8 cellular contexts compared by ENCODE assay signal in genomic region chr19:42132030-42132628, GRCh38. TPM values are rescaled to one million over a fixed set of nuclear protein-coding genes. Genes with fewer than 3 reads are reported as not detected.
DNase-seq lines count a peak whose midpoint lies in the region; ATAC-seq and TF ChIP-seq lines count a peak whose summit lies in the region.

POU2F2 (minus strand) TSS chr19:42132446; CDS start chr19:42132411, 35 bp downstream.

- peak within 1 kb of the TSS in 2 of 4 donors; percentile 17 to 31 for H3K4me3 ChIP-seq in transverse colon

- H3K36me3 ChIP-seq in transverse colon = no peaks in the 10 kb centered on the region

- H3K4me3 Mint-ChIP-seq in IgD-negative memory B cell (peak within 1 kb of the TSS; percentile 84 to 99 (median 95)), osteocyte (ENCODE audit: unreplicated experiment) (peak within 1 kb of the TSS; percentile 50), mesothelial cell of epicardium (no peak within 1 kb of the TSS)
- peak within 1 kb of the TSS; percentile 86 for H3K4me3 Mint-ChIP-seq in activated CD8-positive, alpha-beta T cell treated with anti-CD3 and anti-CD28 coated beads, Interleukin-2, amount 10 ng/mL, durations not matched to agents 7 days and 5 days

- peaks cover 20% of the 10 kb centered on the region for H3K27me3 ChIP-seq in transverse colon

- H3K27ac Mint-ChIP-seq in IgD-negative memory B cell (peak within 1 kb of the TSS; percentile 90 to 98 (median 97)), osteocyte (ENCODE audit: unreplicated experiment) (no peak within 1 kb of the TSS), mesothelial cell of epicardium (no peak within 1 kb of the TSS)
- peak within 1 kb of the TSS; percentile 65 for H3K27ac Mint-ChIP-seq in activated CD8-positive, alpha-beta T cell treated with anti-CD3 and anti-CD28 coated beads, Interleukin-2, amount 10 ng/mL, durations not matched to agents 7 days and 5 days

- H3K9me3 ChIP-seq in transverse colon = no peaks in the 10 kb centered on the region

- no peak for TF ChIP-seq POLR2A in transverse colon (IDR thresholded peaks at IDR 0.05)

- peaks cover 8% of the 10 kb centered on the region for H3K36me3 Mint-ChIP-seq in IgD-negative memory B cell
- H3K36me3 Mint-ChIP-seq in activated CD8-positive, alpha-beta T cell treated with anti-CD3 and anti-CD28 coated beads, Interleukin-2, amount 10 ng/mL, durations not matched to agents 7 days and 5 days (ENCODE audit: low read depth) = no peaks in the 10 kb centered on the region
- H3K36me3 Mint-ChIP-seq in osteocyte (ENCODE audit: unreplicated experiment) = no peaks in the 10 kb centered on the region
- H3K36me3 Mint-ChIP-seq in mesothelial cell of epicardium = no peaks in the 10 kb centered on the region

- peak within 1 kb of the TSS; percentile 86 for H3K27ac ChIP-seq in epithelial cell of prostate
- peak within 1 kb of the TSS; percentile 24 to 32 (median 29) for H3K27ac ChIP-seq in transverse colon

- in situ Hi-C loops in transverse colon (cut with MboI; ENCODE audit: low pct_ligation_motif_present in 1 of 4, low pct_unique_long_range_greater_than_20kb in 1 of 4, low sequenced_read_pairs in 3 of 4) = loop anchor here in 2 of 4 donors (10.0 kb wide), 3 partner anchors 53 to 193 kb away; partner anchors contain the start of gene MEGF8 (in 1 of the 2)

- no peak for TF ChIP-seq CTCF in osteocyte (IDR thresholded peaks at IDR 0.05)
- TF ChIP-seq CTCF in transverse colon (IDR thresholded peaks at IDR 0.05) = no peak
- TF ChIP-seq CTCF in mesothelial cell of epicardium (IDR thresholded peaks at IDR 0.05; ENCODE audit: unreplicated experiment) = no peak

- H3K4me1 ChIP-seq in transverse colon = peaks cover 0 to 18% (median 14%) of the 10 kb centered on the region in 4 donors

- no peaks in the 10 kb centered on the region for H3K9me3 Mint-ChIP-seq in IgD-negative memory B cell
- no peaks in the 10 kb centered on the region for H3K9me3 Mint-ChIP-seq in activated CD8-positive, alpha-beta T cell treated with anti-CD3 and anti-CD28 coated beads, Interleukin-2, amount 10 ng/mL, durations not matched to agents 7 days and 5 days (ENCODE audit: insufficient read depth)
- no peaks in the 10 kb centered on the region for H3K9me3 Mint-ChIP-seq in osteocyte (ENCODE audit: unreplicated experiment)
- no peaks in the 10 kb centered on the region for H3K9me3 Mint-ChIP-seq in mesothelial cell of epicardium

- peak; percentile 91 for DNase-seq in activated CD8-positive, alpha-beta T cell treated with anti-CD3 and anti-CD28 coated beads, Interleukin-2, amount 10 ng/mL, durations not matched to agents 7 days and 5 days
- DNase-seq in epithelial cell of prostate (ENCODE audit: low read depth, low spot score) = no peak
- no peak for DNase-seq in osteocyte (ENCODE audit: extremely low spot score, unreplicated experiment)
- DNase-seq in transverse colon = peak; percentile 81
- no peak for DNase-seq in mesothelial cell of epicardium (ENCODE audit: low spot score in 2 of 2, unreplicated experiment in 2 of 2)
- no peak for DNase-seq in NCI-H2196 treated with DMSO at 0.1 percent for 48 hours (lab: John Stamatoyannopoulos, UW; ENCODE audit: unreplicated experiment)

- CTCF ChIA-PET in activated CD8-positive, alpha-beta T cell treated with anti-CD3 and anti-CD28 coated beads, Interleukin-2, amount 10 ng/mL, durations not matched to agents 7 days and 5 days (lab: Charles Lee) = interaction anchor here (0.7 to 4.2 kb wide), 42 partner anchors 9 to 308 kb away, joined by 3 to 46 read pairs (median 5); partner anchors contain the start of genes GSK3A, PAFAH1B3 and PRR19

- ATAC-seq in GM19023 (IDR thresholded peaks at IDR 0.05; ENCODE audit: unreplicated experiment) = peak; percentile 37
- peak; percentile 78 for ATAC-seq in activated CD8-positive, alpha-beta T cell treated with anti-CD3 and anti-CD28 coated beads, Interleukin-2, amount 10 ng/mL, durations not matched to agents 7 days and 5 days

- TF ChIP-seq EP300 in transverse colon (IDR thresholded peaks at IDR 0.05; ENCODE audit: low read depth) = no peak

- intact Hi-C loops in transverse colon (cut with DNase I; ENCODE audit: low total_unique reads) = loop anchor here (2.0 to 10.0 kb wide), 2 partner anchors 53 to 193 kb away; partner anchors contain the start of gene MEGF8

- 0 to 7% methylated on average over 4 to 15 of the region's 16 CpGs for WGBS in transverse colon (ENCODE audit: low coverage in 1 of 2), 2 donors

- POLR2A ChIA-PET in activated CD8-positive, alpha-beta T cell treated with anti-CD3 and anti-CD28 coated beads, Interleukin-2, amount 10 ng/mL, durations not matched to agents 7 days and 5 days (lab: Charles Lee) = interaction anchor here (0.6 to 1.2 kb wide), 6 partner anchors 9 to 150 kb away, joined by 3 to 5 read pairs (median 4); no protein-coding TSS in a partner anchor

- H3K4me1 Mint-ChIP-seq in IgD-negative memory B cell (peaks cover 19 to 55% (median 46%) of the 10 kb centered on the region in 3 donors), osteocyte (ENCODE audit: unreplicated experiment) (peaks cover 17% of the 10 kb centered on the region), mesothelial cell of epicardium (no peaks in the 10 kb centered on the region)
- H3K4me1 Mint-ChIP-seq in activated CD8-positive, alpha-beta T cell treated with anti-CD3 and anti-CD28 coated beads, Interleukin-2, amount 10 ng/mL, durations not matched to agents 7 days and 5 days (ENCODE audit: low read depth) = peaks cover 72% of the 10 kb centered on the region

- H3K27me3 Mint-ChIP-seq in IgD-negative memory B cell = no peaks in the 10 kb centered on the region
- no peaks in the 10 kb centered on the region for H3K27me3 Mint-ChIP-seq in activated CD8-positive, alpha-beta T cell treated with anti-CD3 and anti-CD28 coated beads, Interleukin-2, amount 10 ng/mL, durations not matched to agents 7 days and 5 days (ENCODE audit: low read depth)
- H3K27me3 Mint-ChIP-seq in osteocyte (ENCODE audit: unreplicated experiment) = peaks cover 18% of the 10 kb centered on the region
- H3K27me3 Mint-ChIP-seq in mesothelial cell of epicardium (ENCODE audit: low read depth) = peaks cover 87% of the 10 kb centered on the region

RNA-seq across cellular contexts. Expression of gene POU2F2, which starts in this region (rescaled TPM):
- polyA plus RNA-seq in IgD-negative memory B cell = 89.1 TPM
- 10 to 100 TPM; 15.7 to 16.3 TPM for total RNA-seq in activated CD8-positive, alpha-beta T cell treated with anti-CD3 and anti-CD28 coated beads, Interleukin-2, amount 10 ng/mL, durations not matched to agents 7 days and 5 days
- total RNA-seq in osteocyte (0.64 and 1.0 TPM in 2 replicates), transverse colon (1 to 10 TPM in 3 of 4 donors, under 1 TPM in 1; 0.96 to 7.1 (median 3.4) TPM), mesothelial cell of epicardium (0.65 to 0.93 TPM (median 0.66 TPM) in 3 replicates)

Comparison
In these comparisons a context has a peak if more than half of its experiments do, and no peak if none do; other contexts are left out.
1. H3K27ac Mint-ChIP-seq: peak in IgD-negative memory B cell (3 of 3) and activated CD8-positive, alpha-beta T cell treated with anti-CD3 and anti-CD28 coated beads, Interleukin-2, amount 10 ng/mL, durations not matched to agents 7 days and 5 days (single experiment); none in osteocyte (single experiment) and mesothelial cell of epicardium (single experiment).
2. DNase-seq: peak in activated CD8-positive, alpha-beta T cell treated with anti-CD3 and anti-CD28 coated beads, Interleukin-2, amount 10 ng/mL, durations not matched to agents 7 days and 5 days (single experiment) and transverse colon (single experiment); none in epithelial cell of prostate (single experiment), osteocyte (single experiment), mesothelial cell of epicardium (0 of 2) and NCI-H2196 treated with DMSO at 0.1 percent for 48 hours (single experiment).